31 cellular contexts compared by ENCODE assay signal in genomic region chr16:55913717-55914116, GRCh38. TPM values are rescaled to one million over a fixed set of nuclear protein-coding genes. Genes with fewer than 3 reads are reported as not detected.
DNase-seq lines count a peak whose midpoint lies in the region; ATAC-seq, FAIRE-seq and TF ChIP-seq lines count a peak whose summit lies in the region.
"Had no signal": no experiment of that assay in that cellular context is flagged by ENCODE, and none has a peak within 500 bp of the region (broad histone marks: within the 10 kb centered on the region; RNA-seq: fewer than 3 reads in every experiment).

No MANE protein-coding gene starts in this region.

- DNase-seq in DMS153 (lab: John Stamatoyannopoulos, UW) = peak; percentile 9
- DNase-seq in DMS153 treated with DMSO at 0.1 percent for 48 hours (lab: John Stamatoyannopoulos, UW; ENCODE audit: unreplicated experiment) = no peak
- DNase-seq in bronchial epithelial cell (ENCODE audit: low read depth) = peak; percentile 53
- no peak for DNase-seq in left cardiac atrium
- DNase-seq in pons (ENCODE audit: low spot score) = peak; percentile 11
- DNase-seq in osteocyte (ENCODE audit: extremely low spot score, unreplicated experiment) = no peak
- no peak for DNase-seq in immature natural killer cell
- DNase-seq: activated CD4-positive, alpha-beta T cell treated with anti-CD3 and anti-CD28 coated beads, Interleukin-2, amount 10 ng/mL, durations not matched to agents 24 days and 14 days; activated naive CD4-positive, alpha-beta T cell; activated T-cell treated with anti-CD3 and anti-CD28 coated beads, Interleukin-2, amount 50 U/mL, for 48 hours; CD4-positive, CD25-positive, alpha-beta regulatory T cell; cortex of kidney; endodermal cell; GM23248; HFFc6; left lung; NCI-H510A; ovary; RPMI8226; stimulated activated CD8-positive, alpha-beta memory T cell treated with anti-CD3 and anti-CD28 coated beads, Interleukin-4, amount 100 ng/mL, for 48 hours; upper lobe of left lung; WERI-Rb-1 had no signal

- H3K9me3 Mint-ChIP-seq in osteocyte (ENCODE audit: unreplicated experiment) (no peaks in the 10 kb centered on the region), immature natural killer cell (peaks cover 0 to 1% (median 0%) of the 10 kb centered on the region in 6 donors)
- H3K9me3 Mint-ChIP-seq: endodermal cell; natural killer cell treated with Interleukin-12 subunit alpha and Interleukin-12 subunit beta and Interleukin-15 and Interleukin-18, amount 100 ng/mL, for 72 hours; T-helper 2 cell treated with Interferon-gamma antibody and Interleukin-4, amounts not matched to agents 5 μg/mL and 100 μg/mL, for 36 hours had no signal

- ATAC-seq in left cardiac atrium (peak; percentile 17 to 47), GM21360 (IDR thresholded peaks at IDR 0.05; ENCODE audit: unreplicated experiment) (no peak)
- ATAC-seq: body of pancreas; left lung; natural killer cell treated with Interleukin-12 subunit alpha and Interleukin-12 subunit beta and Interleukin-15 and Interleukin-18, amount 100 ng/mL, for 72 hours had no signal

- H3K4me3 Mint-ChIP-seq in osteocyte (ENCODE audit: unreplicated experiment) (no peak overlapping the region), immature natural killer cell (no peak overlapping the region)
- H3K4me3 Mint-ChIP-seq: activated CD4-positive, alpha-beta T cell treated with anti-CD3 and anti-CD28 coated beads, Interleukin-2, amount 10 ng/mL, durations not matched to agents 24 days and 14 days; CD4-positive, CD25-positive, alpha-beta regulatory T cell; endodermal cell; HFFc6; natural killer cell treated with Interleukin-12 subunit alpha and Interleukin-12 subunit beta and Interleukin-15 and Interleukin-18, amount 100 ng/mL, for 72 hours; T-helper 2 cell treated with Interferon-gamma antibody and Interleukin-4, amounts not matched to agents 5 μg/mL and 100 μg/mL, for 36 hours had no signal

- H3K27me3 ChIP-seq in bronchial epithelial cell (ENCODE audit: control insufficient read depth, insufficient read depth, low read length) = no peaks in the 10 kb centered on the region
- H3K27me3 ChIP-seq: body of pancreas, ovary, upper lobe of left lung had no signal

- intact Hi-C loops in left cardiac atrium (cut with DNase I) = no loop called here

- no peak overlapping the region for H3K27ac Mint-ChIP-seq in osteocyte (ENCODE audit: unreplicated experiment)
- H3K27ac Mint-ChIP-seq in immature natural killer cell = no peak overlapping the region
- H3K27ac Mint-ChIP-seq: activated CD4-positive, alpha-beta T cell treated with anti-CD3 and anti-CD28 coated beads, Interleukin-2, amount 10 ng/mL, durations not matched to agents 24 days and 14 days; CD4-positive, CD25-positive, alpha-beta regulatory T cell; endodermal cell; HFFc6; natural killer cell treated with Interleukin-12 subunit alpha and Interleukin-12 subunit beta and Interleukin-15 and Interleukin-18, amount 100 ng/mL, for 72 hours; T-helper 2 cell treated with Interferon-gamma antibody and Interleukin-4, amounts not matched to agents 5 μg/mL and 100 μg/mL, for 36 hours had no signal

- no peaks in the 10 kb centered on the region for H3K36me3 ChIP-seq in bronchial epithelial cell (ENCODE audit: control insufficient read depth, insufficient read depth, low read length)
- H3K36me3 ChIP-seq: left lung, ovary, upper lobe of left lung, WERI-Rb-1 had no signal

- FAIRE-seq in bronchial epithelial cell (lab: Jason Lieb, UNC) = no peak
- FAIRE-seq: G401.6 had no signal

- TF ChIP-seq CTCF in bronchial epithelial cell (IDR thresholded peaks at IDR 0.05; ENCODE audit: insufficient read depth, low read length, severe bottlenecking) (no peak), osteocyte (IDR thresholded peaks at IDR 0.05) (no peak)

- no peak overlapping the region for H3K4me3 ChIP-seq in bronchial epithelial cell (ENCODE audit: low read depth, low read length)
- H3K4me3 ChIP-seq: body of pancreas, GM23248, left lung, ovary, upper lobe of left lung had no signal

- H3K36me3 Mint-ChIP-seq in osteocyte (ENCODE audit: unreplicated experiment) (no peaks in the 10 kb centered on the region), immature natural killer cell (no peaks in the 10 kb centered on the region)
- H3K36me3 Mint-ChIP-seq: CD4-positive, CD25-positive, alpha-beta regulatory T cell; natural killer cell treated with Interleukin-12 subunit alpha and Interleukin-12 subunit beta and Interleukin-15 and Interleukin-18, amount 100 ng/mL, for 72 hours had no signal

- H3K4me1 Mint-ChIP-seq in osteocyte (ENCODE audit: unreplicated experiment) (no peaks in the 10 kb centered on the region), immature natural killer cell (no peaks in the 10 kb centered on the region)
- H3K4me1 Mint-ChIP-seq: activated CD4-positive, alpha-beta T cell treated with anti-CD3 and anti-CD28 coated beads, Interleukin-2, amount 10 ng/mL, durations not matched to agents 24 days and 14 days; CD4-positive, CD25-positive, alpha-beta regulatory T cell; endodermal cell had no signal

- no peaks in the 10 kb centered on the region for H3K27me3 Mint-ChIP-seq in osteocyte (ENCODE audit: unreplicated experiment)
- peaks cover 2 to 8% (median 7%) of the 10 kb centered on the region in 3 donors for H3K27me3 Mint-ChIP-seq in immature natural killer cell (ENCODE audit: low read depth in 3 of 3)

RNA-seq across cellular contexts. Expression of gene CES5A, which starts 38.5 kb away (rescaled TPM):
- total RNA-seq in bronchial epithelial cell (not detected in 2 replicates), left cardiac atrium (under 1 TPM; 0.21 to 0.26 TPM), osteocyte (not detected in 2 replicates)
- not detected for polyA plus RNA-seq in immature natural killer cell
- total RNA-seq: activated CD4-positive, alpha-beta T cell treated with anti-CD3 and anti-CD28 coated beads, Interleukin-2, amount 10 ng/mL, durations not matched to agents 24 days and 14 days; body of pancreas; CD4-positive, CD25-positive, alpha-beta regulatory T cell; glomerular endothelial cell; GM23248; HFFc6; left lung; MCF 10A; mononuclear cell; natural killer cell treated with Interleukin-12 subunit alpha and Interleukin-12 subunit beta and Interleukin-15 and Interleukin-18, amount 100 ng/mL, for 72 hours; ovary; upper lobe of left lung had no signal
- polyA plus RNA-seq: adipose tissue; CD4-positive, CD25-positive, alpha-beta regulatory T cell; GM23248; ovary had no signal

Comparison
In these comparisons a context has a peak if more than half of its experiments do, and no peak if none do; other contexts are left out.
1. DNase-seq: peak in DMS153 (single experiment), bronchial epithelial cell (single experiment) and pons (single experiment); none in DMS153 treated with DMSO at 0.1 percent for 48 hours (single experiment), left cardiac atrium (single experiment), osteocyte (single experiment) and immature natural killer cell (0 of 3).